ENCODE assay signal across 28 cellular contexts in the genomic region with DNA sequence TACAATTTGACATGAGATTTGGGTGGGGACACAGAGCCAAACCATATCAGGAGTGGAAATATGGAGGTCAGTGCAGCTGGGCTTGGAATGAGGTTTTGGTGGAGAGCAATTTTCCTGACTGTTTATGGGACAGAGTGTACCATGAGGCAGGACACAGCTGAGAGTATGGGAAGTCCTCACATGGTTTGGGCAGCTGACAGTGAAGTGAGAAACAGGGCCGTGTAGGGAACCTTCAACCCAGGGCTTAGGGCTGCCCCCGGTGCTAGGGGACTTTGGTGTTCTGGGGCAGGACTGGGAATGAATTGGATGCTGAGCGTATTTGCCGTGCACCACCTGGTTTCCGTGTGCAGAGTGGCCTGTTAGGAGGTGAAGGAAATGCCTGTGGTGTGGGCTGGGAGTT.
"Had no signal": no experiment of that assay in that cellular context is flagged by ENCODE, and none has a peak within 500 bp of the region (broad histone marks: within the 10 kb centered on the region; RNA-seq: fewer than 3 reads in every experiment).

No MANE protein-coding gene starts in this region.

- FAIRE-seq: pancreas had no signal

- ATAC-seq: left colon; naive thymus-derived CD4-positive, alpha-beta T cell; pancreas; stimulated activated effector memory CD8-positive, alpha-beta T cell treated with anti-CD3 and anti-CD28 coated beads, Interleukin-12 subunit alpha, Interleukin-12 subunit beta, amount 100 ng/mL, for 72 hours; stimulated activated naive CD8-positive, alpha-beta T cell treated with anti-CD3 and anti-CD28 coated beads, Interleukin-15, Interleukin-2, amounts not matched to agents 100 U/mL and 50 U/mL, for 24 hours had no signal

- H3K27me3 ChIP-seq: colonic mucosa, esophagus squamous epithelium, pancreas, sigmoid colon, testis, tibial artery, upper lobe of left lung had no signal

- H3K27me3 Mint-ChIP-seq: naive thymus-derived CD4-positive, alpha-beta T cell had no signal

- H3K27ac ChIP-seq: colonic mucosa, esophagus squamous epithelium, pancreas, sigmoid colon, testis, tibial artery, upper lobe of left lung had no signal

- H3K27ac Mint-ChIP-seq: nephron; stimulated activated effector memory CD8-positive, alpha-beta T cell treated with anti-CD3 and anti-CD28 coated beads, Interleukin-12 subunit alpha, Interleukin-12 subunit beta, amount 100 ng/mL, for 72 hours had no signal

- H3K4me1 ChIP-seq: colonic mucosa, testis had no signal

- H3K4me3 ChIP-seq: colonic mucosa, esophagus squamous epithelium, pancreas, sigmoid colon, testis, tibial artery, upper lobe of left lung had no signal

- DNase-seq: central memory CD4-positive, alpha-beta T cell; colonic mucosa; dermis blood vessel endothelial cell; effector memory CD4-positive, alpha-beta T cell; erythroblast; esophagus squamous epithelium; foreskin melanocyte; glutamatergic neuron; hypothalamus; immature natural killer cell; islet precursor cell; kidney glomerular epithelial cell; left colon; mesenchymal stem cell; midbrain; naive thymus-derived CD4-positive, alpha-beta T cell; nucleus accumbens; pancreas; sigmoid colon; stimulated activated CD4-positive, alpha-beta T cell treated with anti-CD3 and anti-CD28 coated beads, Interleukin-2, amount 100 ng/mL, for 24 hours; stimulated activated CD4-positive, alpha-beta T cell treated with anti-CD3 and anti-CD28 coated beads, Interleukin-4, amount 100 ng/mL, for 24 hours; stimulated activated naive CD8-positive, alpha-beta T cell treated with anti-CD3 and anti-CD28 coated beads, Interleukin-15, Interleukin-2, amounts not matched to agents 100 U/mL and 50 U/mL, for 24 hours; substantia nigra; testis; tibial artery; upper lobe of left lung had no signal

- H3K9me3 ChIP-seq: colonic mucosa, pancreas, testis had no signal

- H3K4me3 Mint-ChIP-seq: immature natural killer cell; nephron; stimulated activated effector memory CD8-positive, alpha-beta T cell treated with anti-CD3 and anti-CD28 coated beads, Interleukin-12 subunit alpha, Interleukin-12 subunit beta, amount 100 ng/mL, for 72 hours had no signal
